25 cellular contexts compared by ENCODE assay signal in genomic region chr20:44983095-44983674, GRCh38. TPM values are rescaled to one million over a fixed set of nuclear protein-coding genes. Genes with fewer than 3 reads are reported as not detected.
DNase-seq lines count a peak whose midpoint lies in the region; ATAC-seq, FAIRE-seq and TF ChIP-seq lines count a peak whose summit lies in the region.
"Had no signal": no experiment of that assay in that cellular context is flagged by ENCODE, and none has a peak within 500 bp of the region (broad histone marks: within the 10 kb centered on the region; RNA-seq: fewer than 3 reads in every experiment).

No MANE protein-coding gene starts in this region.

- WGBS in small intestine, 3 donors: 95 to 97% (median 96%) methylated on average over 7 of the region's 7 CpGs

- POLR2A ChIA-PET in activated CD4-positive, alpha-beta T cell treated with anti-CD3 and anti-CD28 coated beads for 36 hours (lab: Charles Lee): no interaction called here
- POLR2A ChIA-PET in naive thymus-derived CD8-positive, alpha-beta T cell (lab: Charles Lee): interaction anchor here (0.6 to 8.0 kb wide), 3 partner anchors 10 to 93 kb away, joined by 5 to 196 read pairs (median 6); partner anchors contain the start of gene STK4

- CTCF ChIA-PET in activated CD4-positive, alpha-beta T cell treated with anti-CD3 and anti-CD28 coated beads for 36 hours (lab: Charles Lee): interaction anchor here (0.7 kb wide), 1 partner anchor 13 kb away, joined by 4 read pairs; no protein-coding TSS in a partner anchor

- no peak for DNase-seq in activated CD4-positive, alpha-beta T cell treated with anti-CD3 and anti-CD28 coated beads for 36 hours
- DNase-seq in activated CD4-positive, alpha-beta T cell treated with anti-CD3 and anti-CD28 coated beads for 48 hours: no peak
- no peak for DNase-seq in GM12892 (ENCODE audit: insufficient read length)
- DNase-seq in activated naive CD4-positive, alpha-beta T cell treated with anti-CD3 and anti-CD28 coated beads, Interleukin-2, amount 50 U/mL, for 72 hours (ENCODE audit: low spot score in 2 of 2): no peak
- no peak for DNase-seq in naive thymus-derived CD8-positive, alpha-beta T cell
- no peak for DNase-seq in small intestine
- no peak for DNase-seq in NCI-H2107 treated with DMSO at 0.1 percent for 48 hours (lab: John Stamatoyannopoulos, UW; ENCODE audit: unreplicated experiment)
- DNase-seq in DMS53 (lab: John Stamatoyannopoulos, UW): no peak
- DNase-seq: activated T-cell treated with anti-CD3 and anti-CD28 coated beads, Interleukin-2, amount 50 U/mL, for 4 hours; BE2C; caudate nucleus; DMS 273 treated with DMSO at 0.1 percent for 48 hours; GDM1; IMR-90; NCI-H187; NCI-H226; stimulated activated CD4-positive, alpha-beta T cell treated with anti-CD3 and anti-CD28 coated beads, Interleukin-4, amount 100 ng/mL, for 1 hour; substantia nigra had no signal

- no peak for TF ChIP-seq POLR2A in GM12892 (IDR thresholded peaks at IDR 0.05; ENCODE audit: low read depth, low read length)

- peaks cover 74% of the 10 kb centered on the region for H3K36me3 Mint-ChIP-seq in activated CD4-positive, alpha-beta T cell treated with anti-CD3 and anti-CD28 coated beads for 36 hours (ENCODE audit: low read depth)
- H3K36me3 Mint-ChIP-seq in activated naive CD4-positive, alpha-beta T cell treated with anti-CD3 and anti-CD28 coated beads, Interleukin-2, amount 50 U/mL, for 72 hours: peaks cover 31 to 53% of the 10 kb centered on the region in 2 donors
- peaks cover 16 to 84% (median 33%) of the 10 kb centered on the region in 3 donors for H3K36me3 Mint-ChIP-seq in naive thymus-derived CD8-positive, alpha-beta T cell

- no peak overlapping the region for H3K27ac ChIP-seq in small intestine (ENCODE audit: low read depth in 1 of 2, low read length in 1 of 2)
- H3K27ac ChIP-seq: esophagus muscularis mucosa had no signal

- H3K4me1 ChIP-seq in small intestine (ENCODE audit: control insufficient read depth in 2 of 2, insufficient read depth in 1 of 2, low read depth in 1 of 2, low read length in 1 of 2): no peaks in the 10 kb centered on the region
- H3K4me1 ChIP-seq: BE2C had no signal

- no peaks in the 10 kb centered on the region for H3K27me3 ChIP-seq in small intestine (ENCODE audit: control insufficient read depth in 2 of 2, insufficient read depth in 2 of 2, low read length in 2 of 2)
- H3K27me3 ChIP-seq: BE2C, esophagus muscularis mucosa had no signal

- H3K4me3 Mint-ChIP-seq in activated CD4-positive, alpha-beta T cell treated with anti-CD3 and anti-CD28 coated beads for 36 hours: no peak overlapping the region
- peak overlapping the region in 8 of 10 donors; percentile 22 to 66 (median 46) for H3K4me3 Mint-ChIP-seq in naive thymus-derived CD8-positive, alpha-beta T cell
- H3K4me3 Mint-ChIP-seq: activated T-cell treated with anti-CD3 and anti-CD28 coated beads, Interleukin-2, amount 50 U/mL, for 4 hours; neural crest cell had no signal

- peaks cover 76% of the 10 kb centered on the region for H3K4me1 Mint-ChIP-seq in activated CD4-positive, alpha-beta T cell treated with anti-CD3 and anti-CD28 coated beads for 36 hours
- peaks cover 31 to 84% (median 70%) of the 10 kb centered on the region in 4 donors for H3K4me1 Mint-ChIP-seq in naive thymus-derived CD8-positive, alpha-beta T cell
- H3K4me1 Mint-ChIP-seq: neural crest cell had no signal

- ATAC-seq in activated CD4-positive, alpha-beta T cell treated with anti-CD3 and anti-CD28 coated beads for 36 hours: no peak
- ATAC-seq in activated naive CD4-positive, alpha-beta T cell treated with anti-CD3 and anti-CD28 coated beads, Interleukin-2, amount 50 U/mL, for 72 hours: no peak
- no peak for ATAC-seq in naive thymus-derived CD8-positive, alpha-beta T cell
- ATAC-seq: activated T-cell treated with anti-CD3 and anti-CD28 coated beads, Interleukin-2, amount 50 U/mL, for 4 hours; Panc1 had no signal

- H3K27ac Mint-ChIP-seq in activated CD4-positive, alpha-beta T cell treated with anti-CD3 and anti-CD28 coated beads for 36 hours: peak overlapping the region; percentile 63
- H3K27ac Mint-ChIP-seq in activated naive CD4-positive, alpha-beta T cell treated with anti-CD3 and anti-CD28 coated beads, Interleukin-2, amount 50 U/mL, for 72 hours: peak overlapping the region; percentile 25 to 84
- H3K27ac Mint-ChIP-seq in naive thymus-derived CD8-positive, alpha-beta T cell: peak overlapping the region; percentile 90 to 98 (median 96)

- intact Hi-C loops in activated CD4-positive, alpha-beta T cell treated with anti-CD3 and anti-CD28 coated beads for 36 hours (cut with DNase I, micrococcal nuclease): no loop called here

- H3K9me3 Mint-ChIP-seq in activated CD4-positive, alpha-beta T cell treated with anti-CD3 and anti-CD28 coated beads for 36 hours (ENCODE audit: low read depth): no peaks in the 10 kb centered on the region
- no peaks in the 10 kb centered on the region for H3K9me3 Mint-ChIP-seq in activated naive CD4-positive, alpha-beta T cell treated with anti-CD3 and anti-CD28 coated beads, Interleukin-2, amount 50 U/mL, for 72 hours
- no peaks in the 10 kb centered on the region for H3K9me3 Mint-ChIP-seq in naive thymus-derived CD8-positive, alpha-beta T cell
- H3K9me3 Mint-ChIP-seq: activated T-cell treated with anti-CD3 and anti-CD28 coated beads, Interleukin-2, amount 50 U/mL, for 4 hours; neural crest cell had no signal

- no peaks in the 10 kb centered on the region for H3K9me3 ChIP-seq in small intestine (ENCODE audit: control insufficient read depth, low read depth)
- H3K9me3 ChIP-seq: BE2C, esophagus muscularis mucosa had no signal

- H3K27me3 Mint-ChIP-seq in activated CD4-positive, alpha-beta T cell treated with anti-CD3 and anti-CD28 coated beads for 36 hours: no peaks in the 10 kb centered on the region
- no peaks in the 10 kb centered on the region for H3K27me3 Mint-ChIP-seq in naive thymus-derived CD8-positive, alpha-beta T cell

- peaks cover 13 to 14% of the 10 kb centered on the region in 2 donors for H3K36me3 ChIP-seq in small intestine (ENCODE audit: control insufficient read depth in 2 of 2, insufficient read depth in 2 of 2, low read length in 2 of 2)

- no peak overlapping the region for H3K4me3 ChIP-seq in small intestine (ENCODE audit: low read depth in 1 of 2, low read length in 2 of 2)
- H3K4me3 ChIP-seq: esophagus muscularis mucosa, smooth muscle cell had no signal

- FAIRE-seq in GM12892 (lab: Jason Lieb, UNC) (peak; percentile 36), small intestine (lab: Jason Lieb, UNC) (no peak)
- FAIRE-seq: GM19239, H54, urothelium cell line had no signal

RNA-seq across cellular contexts. Expression of gene STK4, which starts 16.9 kb away (rescaled TPM):
- total RNA-seq in activated CD4-positive, alpha-beta T cell treated with anti-CD3 and anti-CD28 coated beads for 36 hours: 100 to 1,000 TPM; 156 to 164 TPM
- 49.7 TPM for polyA plus RNA-seq in GM12892 (2012; ENCODE audit: missing spikeins)
- 100 to 1,000 TPM; 149 to 205 TPM for total RNA-seq in activated naive CD4-positive, alpha-beta T cell treated with anti-CD3 and anti-CD28 coated beads, Interleukin-2, amount 50 U/mL, for 72 hours
- 100 to 1,000 TPM; 342 to 354 TPM for total RNA-seq in naive thymus-derived CD8-positive, alpha-beta T cell
- 100 to 1,000 TPM; 178 to 192 (median 188) TPM for polyA plus RNA-seq in naive thymus-derived CD8-positive, alpha-beta T cell
- polyA plus RNA-seq in small intestine: 1 to 10 TPM; 6.9 to 9.7 (median 8.1) TPM

RNA-seq across cellular contexts. Expression of gene TOMM34, which starts 23.0 kb away (rescaled TPM):
- total RNA-seq in activated CD4-positive, alpha-beta T cell treated with anti-CD3 and anti-CD28 coated beads for 36 hours: 10 to 100 TPM; 56.5 to 61.2 TPM
- polyA plus RNA-seq in GM12892 (2012; ENCODE audit: missing spikeins): 26.7 TPM
- 10 to 100 TPM; 39.4 to 50.8 TPM for total RNA-seq in activated naive CD4-positive, alpha-beta T cell treated with anti-CD3 and anti-CD28 coated beads, Interleukin-2, amount 50 U/mL, for 72 hours
- 10 to 100 TPM in 1 of 2 experiments, 1 to 10 TPM in 1; 9.3 to 11.0 TPM for total RNA-seq in naive thymus-derived CD8-positive, alpha-beta T cell
- 10 to 100 TPM; 12.7 to 27.2 (median 14.5) TPM for polyA plus RNA-seq in naive thymus-derived CD8-positive, alpha-beta T cell
- 10 to 100 TPM in 2 of 3 donors, 1 to 10 TPM in 1; 9.6 to 34.1 (median 13.5) TPM for polyA plus RNA-seq in small intestine
